In the genomic region with DNA sequence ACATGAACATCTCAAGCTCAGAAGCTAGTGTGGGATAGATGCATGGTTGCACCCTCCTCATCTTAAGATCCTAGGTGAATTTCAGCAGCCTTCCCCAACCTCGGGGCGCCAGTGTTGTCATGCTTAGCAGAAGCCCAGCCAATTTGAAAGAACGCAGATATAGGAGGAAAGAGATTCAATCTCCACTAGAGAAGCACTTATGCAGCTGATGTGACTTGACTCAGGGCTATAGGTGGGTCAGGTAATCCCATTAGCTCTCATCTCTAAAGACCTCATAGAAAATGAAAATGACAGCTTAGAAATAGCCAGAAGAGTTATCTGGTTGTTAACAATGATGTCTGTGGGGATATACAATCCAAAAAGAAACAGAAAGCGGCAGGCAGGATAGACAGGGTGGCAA, we compare ENCODE assay signal across 20 cellular contexts.
"Had no signal": no experiment of that assay in that cellular context is flagged by ENCODE, and none has a peak within 500 bp of the region (broad histone marks: within the 10 kb centered on the region; RNA-seq: fewer than 3 reads in every experiment).

No MANE protein-coding gene starts in this region.

- H3K4me1 ChIP-seq: heart left ventricle, sigmoid colon, testis, uterus had no signal

- H3K36me3 Mint-ChIP-seq: activated CD4-positive, alpha-beta memory T cell treated with anti-CD3 and anti-CD28 coated beads for 36 hours; activated naive CD8-positive, alpha-beta T cell treated with anti-CD3 and anti-CD28 coated beads, Interleukin-2, amount 10 ng/mL, durations not matched to agents 7 days and 5 days; natural killer cell; stimulated activated naive B cell treated with anti-CD40 and anti-IgM and Interleukin-4, amounts not matched to agents 10 μg/mL and 1 μg/mL and 100 μg/mL, for 72 hours had no signal

- H3K4me3 ChIP-seq: coronary artery, heart left ventricle, sigmoid colon, testis, uterus had no signal

- H3K27ac Mint-ChIP-seq: activated CD4-positive, alpha-beta memory T cell treated with anti-CD3 and anti-CD28 coated beads for 36 hours; activated naive CD4-positive, alpha-beta T cell treated with anti-CD3 and anti-CD28 coated beads for 36 hours; activated naive CD8-positive, alpha-beta T cell treated with anti-CD3 and anti-CD28 coated beads, Interleukin-2, amount 10 ng/mL, durations not matched to agents 7 days and 5 days; endodermal cell; natural killer cell; stimulated activated naive B cell treated with anti-CD40 and anti-IgM and Interleukin-4, amounts not matched to agents 10 μg/mL and 1 μg/mL and 100 μg/mL, for 72 hours had no signal

- H3K27me3 Mint-ChIP-seq: activated CD4-positive, alpha-beta memory T cell treated with anti-CD3 and anti-CD28 coated beads for 36 hours; stimulated activated naive B cell treated with anti-CD40 and anti-IgM and Interleukin-4, amounts not matched to agents 10 μg/mL and 1 μg/mL and 100 μg/mL, for 72 hours had no signal

- H3K27me3 ChIP-seq: heart left ventricle, sigmoid colon, testis, uterus had no signal

- ATAC-seq: heart left ventricle; left ventricle myocardium superior; natural killer cell; stimulated activated naive B cell treated with anti-CD40 and anti-IgM and Interleukin-4, amounts not matched to agents 10 μg/mL and 1 μg/mL and 100 μg/mL, for 72 hours had no signal

- H3K4me3 Mint-ChIP-seq: activated CD4-positive, alpha-beta memory T cell treated with anti-CD3 and anti-CD28 coated beads for 36 hours; activated naive CD4-positive, alpha-beta T cell treated with anti-CD3 and anti-CD28 coated beads for 36 hours; activated naive CD8-positive, alpha-beta T cell treated with anti-CD3 and anti-CD28 coated beads, Interleukin-2, amount 10 ng/mL, durations not matched to agents 7 days and 5 days; endodermal cell; natural killer cell; stimulated activated naive B cell treated with anti-CD40 and anti-IgM and Interleukin-4, amounts not matched to agents 10 μg/mL and 1 μg/mL and 100 μg/mL, for 72 hours had no signal

- H3K36me3 ChIP-seq: heart left ventricle, sigmoid colon, uterus had no signal

- DNase-seq: activated CD4-positive, alpha-beta memory T cell treated with anti-CD3 and anti-CD28 coated beads for 36 hours; activated CD4-positive, alpha-beta T cell treated with anti-CD3 and anti-CD28 coated beads for 48 hours; activated effector memory CD4-positive, alpha-beta T cell treated with Interleukin-2 at 50 U/mL for 16 hours; activated naive CD4-positive, alpha-beta T cell treated with anti-CD3 and anti-CD28 coated beads for 36 hours; activated naive CD8-positive, alpha-beta T cell treated with anti-CD3 and anti-CD28 coated beads, Interleukin-2, amount 10 ng/mL, durations not matched to agents 7 days and 5 days; activated T-cell treated with anti-CD3 and anti-CD28 coated beads, Interleukin-2, amount 50 U/mL, for 48 hours; amniotic stem cell; cerebellar nuclear complex; endodermal cell; heart left ventricle; left ventricle myocardium superior; midbrain; natural killer cell; sigmoid colon; stimulated activated CD4-positive, alpha-beta T cell treated with anti-CD3 and anti-CD28 coated beads, Interleukin-2, amount 100 ng/mL, for 48 hours; stimulated activated CD8-positive, alpha-beta memory T cell treated with anti-CD3 and anti-CD28 coated beads, Interleukin-4, amount 100 ng/mL, for 48 hours; stimulated activated naive B cell treated with anti-CD40 and anti-IgM and Interleukin-4, amounts not matched to agents 10 μg/mL and 1 μg/mL and 100 μg/mL, for 72 hours; testis; uterus had no signal

- H3K27ac ChIP-seq: coronary artery, heart left ventricle, sigmoid colon, testis, uterus had no signal

- H3K9me3 ChIP-seq: heart left ventricle, sigmoid colon, testis, uterus had no signal

- H3K4me1 Mint-ChIP-seq: natural killer cell; stimulated activated naive B cell treated with anti-CD40 and anti-IgM and Interleukin-4, amounts not matched to agents 10 μg/mL and 1 μg/mL and 100 μg/mL, for 72 hours had no signal
